ENCODE assay signal across 25 cellular contexts in genomic region chr12:130086777-130087176, GRCh38.
A peak's percentile ranks its signal among the peaks of the same experiment; 100 is the strongest.
DNase-seq lines count a peak whose midpoint lies in the region; ATAC-seq and TF ChIP-seq lines count a peak whose summit lies in the region.
"Had no signal": no experiment of that assay in that cellular context is flagged by ENCODE, and none has a peak within 500 bp of the region (broad histone marks: within the 10 kb centered on the region; RNA-seq: fewer than 3 reads in every experiment).

No MANE protein-coding gene starts in this region.

- H3K36me3 ChIP-seq in CD8-positive, alpha-beta memory T cell (ENCODE audit: insufficient read depth, low read length), result no peaks in the 10 kb centered on the region
- H3K36me3 ChIP-seq: breast epithelium, left lung, MG63, spleen had no signal

- peak overlapping the region; percentile 46 for H3K4me3 Mint-ChIP-seq in activated CD4-positive, alpha-beta T cell treated with anti-CD3 and anti-CD28 coated beads for 36 hours
- peak overlapping the region in 2 of 7 donors; percentile 19 to 75 for H3K4me3 Mint-ChIP-seq in CD8-positive, alpha-beta memory T cell
- peak overlapping the region; percentile 27 for H3K4me3 Mint-ChIP-seq in activated naive CD8-positive, alpha-beta T cell treated with anti-CD3 and anti-CD28 coated beads, Interleukin-2, amount 50 U/mL, for 24 hours
- H3K4me3 Mint-ChIP-seq in nephron progenitor cell, result peak overlapping the region; percentile 57
- no peak overlapping the region for H3K4me3 Mint-ChIP-seq in activated T-helper 1 cell treated with anti-CD3 and anti-CD28 coated beads, Interleukin-12 subunit alpha, Interleukin-12 subunit beta, Interleukin-2, Interleukin-4 antibody, amounts not matched to agents 30 ng/mL and 10 ng/mL and 1 ng/mL, durations not matched to agents 14 hours and 24 hours and 36 hours
- H3K4me3 Mint-ChIP-seq: endodermal cell had no signal

- H3K27ac Mint-ChIP-seq in activated CD4-positive, alpha-beta T cell treated with anti-CD3 and anti-CD28 coated beads for 36 hours, result peak overlapping the region; percentile 48
- peak overlapping the region in 2 of 8 donors; percentile 73 to 86 for H3K27ac Mint-ChIP-seq in CD8-positive, alpha-beta memory T cell
- H3K27ac Mint-ChIP-seq in activated naive CD8-positive, alpha-beta T cell treated with anti-CD3 and anti-CD28 coated beads, Interleukin-2, amount 50 U/mL, for 24 hours, result no peak overlapping the region
- peak overlapping the region; percentile 84 for H3K27ac Mint-ChIP-seq in nephron progenitor cell
- no peak overlapping the region for H3K27ac Mint-ChIP-seq in activated T-helper 1 cell treated with anti-CD3 and anti-CD28 coated beads, Interleukin-12 subunit alpha, Interleukin-12 subunit beta, Interleukin-2, Interleukin-4 antibody, amounts not matched to agents 30 ng/mL and 10 ng/mL and 1 ng/mL, durations not matched to agents 14 hours and 24 hours and 36 hours
- H3K27ac Mint-ChIP-seq: activated CD4-positive, alpha-beta T cell treated with anti-CD3 and anti-CD28 coated beads, Interleukin-2, amount 10 ng/mL, durations not matched to agents 24 days and 14 days; endodermal cell had no signal

- no peaks in the 10 kb centered on the region for H3K27me3 ChIP-seq in CD8-positive, alpha-beta memory T cell (ENCODE audit: insufficient read depth, low read length, poor library complexity, severe bottlenecking)
- H3K27me3 ChIP-seq: breast epithelium, MG63 had no signal

- no peaks in the 10 kb centered on the region for H3K9me3 ChIP-seq in CD8-positive, alpha-beta memory T cell (ENCODE audit: low read length)
- H3K9me3 ChIP-seq: breast epithelium, left lung, MG63 had no signal

- DNase-seq in activated CD4-positive, alpha-beta T cell treated with anti-CD3 and anti-CD28 coated beads for 36 hours, result no peak
- DNase-seq in activated CD4-positive, alpha-beta T cell treated with anti-CD3 and anti-CD28 coated beads for 48 hours, result no peak
- no peak for DNase-seq in CD8-positive, alpha-beta memory T cell
- DNase-seq in activated naive CD8-positive, alpha-beta T cell treated with anti-CD3 and anti-CD28 coated beads, Interleukin-2, amount 50 U/mL, for 24 hours, result no peak
- no peak for DNase-seq in nephron progenitor cell
- DNase-seq in COR-L47 (lab: John Stamatoyannopoulos, UW), result no peak
- DNase-seq in activated T-helper 1 cell treated with anti-CD3 and anti-CD28 coated beads, Interleukin-12 subunit alpha, Interleukin-12 subunit beta, Interleukin-2, Interleukin-4 antibody, amounts not matched to agents 30 ng/mL and 10 ng/mL and 1 ng/mL, durations not matched to agents 14 hours and 24 hours and 36 hours (ENCODE audit: low spot score), result no peak
- DNase-seq in RKO (ENCODE audit: low spot score), result no peak
- DNase-seq: activated CD8-positive, alpha-beta memory T cell treated with anti-CD3 and anti-CD28 coated beads, Interleukin-2, amount 50 U/mL, for 48 hours; C1 segment of cervical spinal cord; GM23248; left lung; MG63; NCI-H146; NCI-H2171; NCI-H774; spleen had no signal

- H3K4me1 Mint-ChIP-seq in activated CD4-positive, alpha-beta T cell treated with anti-CD3 and anti-CD28 coated beads for 36 hours, result peaks cover 24% of the 10 kb centered on the region
- peaks cover 7 to 12% (median 7%) of the 10 kb centered on the region in 3 donors for H3K4me1 Mint-ChIP-seq in CD8-positive, alpha-beta memory T cell
- H3K4me1 Mint-ChIP-seq in activated naive CD8-positive, alpha-beta T cell treated with anti-CD3 and anti-CD28 coated beads, Interleukin-2, amount 50 U/mL, for 24 hours, result peaks cover 21% of the 10 kb centered on the region
- H3K4me1 Mint-ChIP-seq in nephron progenitor cell, result peaks cover 70% of the 10 kb centered on the region
- H3K4me1 Mint-ChIP-seq in activated T-helper 1 cell treated with anti-CD3 and anti-CD28 coated beads, Interleukin-12 subunit alpha, Interleukin-12 subunit beta, Interleukin-2, Interleukin-4 antibody, amounts not matched to agents 30 ng/mL and 10 ng/mL and 1 ng/mL, durations not matched to agents 14 hours and 24 hours and 36 hours (ENCODE audit: low read depth), result peaks cover 13% of the 10 kb centered on the region

- no peaks in the 10 kb centered on the region for H3K36me3 Mint-ChIP-seq in activated CD4-positive, alpha-beta T cell treated with anti-CD3 and anti-CD28 coated beads for 36 hours (ENCODE audit: low read depth)
- no peaks in the 10 kb centered on the region for H3K36me3 Mint-ChIP-seq in CD8-positive, alpha-beta memory T cell
- no peaks in the 10 kb centered on the region for H3K36me3 Mint-ChIP-seq in activated naive CD8-positive, alpha-beta T cell treated with anti-CD3 and anti-CD28 coated beads, Interleukin-2, amount 50 U/mL, for 24 hours (ENCODE audit: low read depth)
- H3K36me3 Mint-ChIP-seq in nephron progenitor cell (ENCODE audit: low read depth), result no peaks in the 10 kb centered on the region
- no peaks in the 10 kb centered on the region for H3K36me3 Mint-ChIP-seq in activated T-helper 1 cell treated with anti-CD3 and anti-CD28 coated beads, Interleukin-12 subunit alpha, Interleukin-12 subunit beta, Interleukin-2, Interleukin-4 antibody, amounts not matched to agents 30 ng/mL and 10 ng/mL and 1 ng/mL, durations not matched to agents 14 hours and 24 hours and 36 hours (ENCODE audit: low read depth)

- no peak for TF ChIP-seq CTCF in nephron progenitor cell (IDR thresholded peaks at IDR 0.05)

- H3K4me1 ChIP-seq in CD8-positive, alpha-beta memory T cell (ENCODE audit: insufficient read depth, low read length), result peaks cover 22% of the 10 kb centered on the region
- H3K4me1 ChIP-seq: A549, breast epithelium, spleen had no signal

- peak; percentile 36 for ATAC-seq in activated CD4-positive, alpha-beta T cell treated with anti-CD3 and anti-CD28 coated beads for 36 hours
- no peak for ATAC-seq in activated naive CD8-positive, alpha-beta T cell treated with anti-CD3 and anti-CD28 coated beads, Interleukin-2, amount 50 U/mL, for 24 hours
- ATAC-seq: A549, GM12878, left lung, Right ventricle myocardium inferior had no signal

- POLR2A ChIA-PET in activated CD4-positive, alpha-beta T cell treated with anti-CD3 and anti-CD28 coated beads for 36 hours (lab: Charles Lee), result no interaction called here
- POLR2A ChIA-PET in CD8-positive, alpha-beta memory T cell (lab: Charles Lee), result no interaction called here

- CTCF ChIA-PET in activated CD4-positive, alpha-beta T cell treated with anti-CD3 and anti-CD28 coated beads for 36 hours (lab: Charles Lee), result interaction anchor here (0.7 to 1.1 kb wide), 3 partner anchors 9 to 60 kb away, joined by 3 to 6 read pairs (median 3); no protein-coding TSS in a partner anchor
- CTCF ChIA-PET in CD8-positive, alpha-beta memory T cell (lab: Charles Lee), result no interaction called here

- peak overlapping the region; percentile 41 for H3K4me3 ChIP-seq in CD8-positive, alpha-beta memory T cell (ENCODE audit: low read length)
- H3K4me3 ChIP-seq: A549, breast epithelium, coronary artery, GM12878, GM23248, left lung, MG63, spleen had no signal

- no peak overlapping the region for H3K27ac ChIP-seq in CD8-positive, alpha-beta memory T cell (ENCODE audit: low read depth, low read length)
- H3K27ac ChIP-seq: A549, breast epithelium, coronary artery, GM23248, HL-60, spleen had no signal

- H3K27me3 Mint-ChIP-seq in activated CD4-positive, alpha-beta T cell treated with anti-CD3 and anti-CD28 coated beads for 36 hours, result no peaks in the 10 kb centered on the region
- peaks cover 1 to 7% of the 10 kb centered on the region in 2 donors for H3K27me3 Mint-ChIP-seq in CD8-positive, alpha-beta memory T cell
- H3K27me3 Mint-ChIP-seq in activated naive CD8-positive, alpha-beta T cell treated with anti-CD3 and anti-CD28 coated beads, Interleukin-2, amount 50 U/mL, for 24 hours, result no peaks in the 10 kb centered on the region
- H3K27me3 Mint-ChIP-seq in nephron progenitor cell (ENCODE audit: low read depth, poor library complexity), result peaks cover 15% of the 10 kb centered on the region
- peaks cover 1% of the 10 kb centered on the region for H3K27me3 Mint-ChIP-seq in activated T-helper 1 cell treated with anti-CD3 and anti-CD28 coated beads, Interleukin-12 subunit alpha, Interleukin-12 subunit beta, Interleukin-2, Interleukin-4 antibody, amounts not matched to agents 30 ng/mL and 10 ng/mL and 1 ng/mL, durations not matched to agents 14 hours and 24 hours and 36 hours (ENCODE audit: insufficient read depth)
- H3K27me3 Mint-ChIP-seq: activated CD4-positive, alpha-beta T cell treated with anti-CD3 and anti-CD28 coated beads, Interleukin-2, amount 10 ng/mL, durations not matched to agents 24 days and 14 days had no signal

- no peaks in the 10 kb centered on the region for H3K9me3 Mint-ChIP-seq in activated CD4-positive, alpha-beta T cell treated with anti-CD3 and anti-CD28 coated beads for 36 hours (ENCODE audit: low read depth)
- H3K9me3 Mint-ChIP-seq in CD8-positive, alpha-beta memory T cell, result peaks cover 0 to 6% (median 0%) of the 10 kb centered on the region in 5 donors
- peaks cover 3% of the 10 kb centered on the region for H3K9me3 Mint-ChIP-seq in activated naive CD8-positive, alpha-beta T cell treated with anti-CD3 and anti-CD28 coated beads, Interleukin-2, amount 50 U/mL, for 24 hours
- H3K9me3 Mint-ChIP-seq in nephron progenitor cell, result peaks cover 17% of the 10 kb centered on the region
- H3K9me3 Mint-ChIP-seq in activated T-helper 1 cell treated with anti-CD3 and anti-CD28 coated beads, Interleukin-12 subunit alpha, Interleukin-12 subunit beta, Interleukin-2, Interleukin-4 antibody, amounts not matched to agents 30 ng/mL and 10 ng/mL and 1 ng/mL, durations not matched to agents 14 hours and 24 hours and 36 hours, result peaks cover 13% of the 10 kb centered on the region

- intact Hi-C loops in activated CD4-positive, alpha-beta T cell treated with anti-CD3 and anti-CD28 coated beads for 36 hours (cut with DNase I, micrococcal nuclease), result no loop called here
- intact Hi-C loops in activated T-helper 1 cell treated with anti-CD3 and anti-CD28 coated beads, Interleukin-12 subunit alpha, Interleukin-12 subunit beta, Interleukin-2, Interleukin-4 antibody, amounts not matched to agents 30 ng/mL and 10 ng/mL and 1 ng/mL, durations not matched to agents 14 hours and 24 hours and 36 hours (cut with micrococcal nuclease), result no loop called here

Comparison
In these comparisons a context has a peak if more than half of its experiments do, and no peak if none do; other contexts are left out.
1. H3K27ac Mint-ChIP-seq: peak in activated CD4-positive, alpha-beta T cell treated with anti-CD3 and anti-CD28 coated beads for 36 hours (single experiment) and nephron progenitor cell (single experiment); none in activated naive CD8-positive, alpha-beta T cell treated with anti-CD3 and anti-CD28 coated beads, Interleukin-2, amount 50 U/mL, for 24 hours (single experiment) and activated T-helper 1 cell treated with anti-CD3 and anti-CD28 coated beads, Interleukin-12 subunit alpha, Interleukin-12 subunit beta, Interleukin-2, Interleukin-4 antibody, amounts not matched to agents 30 ng/mL and 10 ng/mL and 1 ng/mL, durations not matched to agents 14 hours and 24 hours and 36 hours (single experiment).